ENCODE assay signal across 10 cellular contexts in the genomic region with DNA sequence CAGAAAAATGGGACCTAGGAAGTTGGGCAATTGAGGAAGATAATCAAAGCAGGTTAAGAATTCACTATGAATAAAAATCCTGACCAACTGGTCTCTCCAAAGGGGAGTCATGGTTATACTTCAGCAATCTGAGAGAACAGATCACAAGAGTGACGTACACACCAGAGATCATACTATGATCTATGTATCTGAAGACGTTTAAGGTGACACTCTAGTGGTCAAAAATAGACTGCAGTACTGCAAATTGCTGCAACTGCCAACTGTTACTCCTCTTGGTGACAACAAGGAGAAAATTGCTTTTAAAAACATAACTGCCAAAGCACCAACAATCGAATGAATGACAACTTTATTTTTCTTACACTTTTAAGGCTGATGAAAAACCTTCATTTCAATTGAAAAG. TPM values are rescaled to one million over a fixed set of nuclear protein-coding genes. Genes with fewer than 3 reads are reported as not detected.
DNase-seq lines count a peak whose midpoint lies in the region; ATAC-seq, FAIRE-seq and TF ChIP-seq lines count a peak whose summit lies in the region.
"Had no signal": no experiment of that assay in that cellular context is flagged by ENCODE, and none has a peak within 500 bp of the region (broad histone marks: within the 10 kb centered on the region; RNA-seq: fewer than 3 reads in every experiment).

No MANE protein-coding gene starts in this region.

- peak; percentile 6 for FAIRE-seq in K562 (lab: Jason Lieb, UNC)
- FAIRE-seq: islet of Langerhans had no signal

- H3K36me3 ChIP-seq in K562 (ENCODE audit: control insufficient read depth, insufficient read depth, low read length) (peaks cover 68% of the 10 kb centered on the region), neural cell (ENCODE audit: insufficient read depth, low read length) (no peaks in the 10 kb centered on the region), gastroesophageal sphincter (peaks cover 0 to 66% of the 10 kb centered on the region in 2 donors), right atrium auricular region (peaks cover 33% of the 10 kb centered on the region)

- peak; percentile 30 to 48 (median 41); a peak in 4 of 6 replicates for TF ChIP-seq CTCF in K562 (IDR thresholded peaks at IDR 0.05 in 2 of 3, conservative IDR thresholded peaks at IDR 0.05 in 1 of 3; ENCODE audit: insufficient read depth in 2 of 3, low read depth in 1 of 3, low read length in 3 of 3)
- TF ChIP-seq CTCF in neural cell (IDR thresholded peaks at IDR 0.05; ENCODE audit: poor library complexity, severe bottlenecking): peak; percentile 38
- TF ChIP-seq CTCF in gastroesophageal sphincter (IDR thresholded peaks at IDR 0.05): peak in 2 of 4 experiments; percentile 31 to 41
- TF ChIP-seq CTCF in right atrium auricular region (IDR thresholded peaks at IDR 0.05): peak in 1 of 2 donors; percentile 42

- ATAC-seq in K562 (peak; percentile 28), gastroesophageal sphincter (no peak), HG03565 (IDR thresholded peaks at IDR 0.05; ENCODE audit: unreplicated experiment) (no peak)

- no peak overlapping the region for H3K4me2 ChIP-seq in K562 (ENCODE audit: insufficient read depth, low read length)
- H3K4me2 ChIP-seq in neural cell (ENCODE audit: low read length): no peak overlapping the region

- H3K27ac ChIP-seq in K562 (ENCODE audit: extremely low read depth, low read depth, low read length) (peak overlapping the region; percentile 32; the same call in 1 of the 3 replicates), neural cell (ENCODE audit: low read length) (no peak overlapping the region), gastroesophageal sphincter (no peak overlapping the region), right atrium auricular region (no peak overlapping the region)

- TF ChIP-seq EP300 in K562 (IDR thresholded peaks at IDR 0.05; ENCODE audit: low read length): no peak
- TF ChIP-seq EP300 in neural cell (conservative IDR thresholded peaks at IDR 0.05; ENCODE audit: poor library complexity, severe bottlenecking): no peak
- no peak for TF ChIP-seq EP300 in gastroesophageal sphincter (IDR thresholded peaks at IDR 0.05)

- no peaks in the 10 kb centered on the region for H3K9me2 ChIP-seq in neural cell (ENCODE audit: insufficient read depth, low read length)

- 50% methylated on average over 3 of the region's 3 CpGs for WGBS in K562 (ENCODE audit: insufficient coverage, low coverage, missing lambda C conversion rate)
- WGBS in gastroesophageal sphincter (ENCODE audit: low coverage in 1 of 2), 2 donors: 43 to 54% methylated on average over 3 of the region's 3 CpGs

- H3K79me2 ChIP-seq in K562 (ENCODE audit: control insufficient read depth, insufficient read depth, low read length) (peaks cover 91% of the 10 kb centered on the region), neural cell (replicated peaks; ENCODE audit: insufficient read depth, low read length) (peaks cover 36% of the 10 kb centered on the region)

- POLR2A ChIA-PET in K562 (lab: Yijun Ruan, JAX): no interaction called here

- H3K27me3 ChIP-seq in K562 (ENCODE audit: control insufficient read depth in 2 of 2, insufficient read depth in 2 of 2, low read length in 2 of 2) (no peaks in the 10 kb centered on the region), neural cell (ENCODE audit: insufficient read depth, low read depth, low read length) (no peaks in the 10 kb centered on the region), gastroesophageal sphincter (no peaks in the 10 kb centered on the region), right atrium auricular region (no peaks in the 10 kb centered on the region)

- in situ Hi-C loops in K562 (cut with MboI): no loop called here

- H3K9me3 ChIP-seq in K562 (replicated peaks; ENCODE audit: control insufficient read depth, insufficient read depth, low read depth, low read length) (no peaks in the 10 kb centered on the region), neural cell (ENCODE audit: low read length) (no peaks in the 10 kb centered on the region), gastroesophageal sphincter (no peaks in the 10 kb centered on the region), right atrium auricular region (no peaks in the 10 kb centered on the region)

- H3K9me1 ChIP-seq in K562 (ENCODE audit: control insufficient read depth, insufficient read depth, low read length): no peaks in the 10 kb centered on the region

- H3K4me3 ChIP-seq in Jurkat, Clone E6-1 (ENCODE audit: low read length): no peak overlapping the region
- H3K4me3 ChIP-seq in K562 (no peak overlapping the region), neural cell (ENCODE audit: low read length) (no peak overlapping the region), gastroesophageal sphincter (no peak overlapping the region), right atrium auricular region (no peak overlapping the region)

- no peaks in the 10 kb centered on the region for H3F3A ChIP-seq in neural cell (ENCODE audit: insufficient read depth, low read length, poor library complexity, severe bottlenecking)

- intact Hi-C loops in K562 (cut with micrococcal nuclease): no loop called here

- H3K4me1 ChIP-seq in K562 (replicated peaks in 1 of 2; ENCODE audit: control insufficient read depth in 2 of 2, insufficient read depth in 2 of 2, low read length in 2 of 2) (peaks cover 5 to 6% of the 10 kb centered on the region in 2 experiments; a peak in 4 of 5 replicates), gastroesophageal sphincter (peaks cover 0 to 24% (median 11%) of the 10 kb centered on the region in 3 donors), right atrium auricular region (peaks cover 0 to 13% of the 10 kb centered on the region in 2 donors)

- no peaks in the 10 kb centered on the region for H4K20me1 ChIP-seq in K562 (replicated peaks; ENCODE audit: control insufficient read depth, insufficient read depth, low read length)
- H4K20me1 ChIP-seq in neural cell (ENCODE audit: insufficient read depth): no peaks in the 10 kb centered on the region

- DNase-seq in SIG-M5 treated with dmso at 0.1 percent for 504 hours (lab: John Stamatoyannopoulos, UW; ENCODE audit: unreplicated experiment) (peak; percentile 71), SIG-M5 (lab: John Stamatoyannopoulos, UW) (no peak), K562 (ENCODE audit: extremely low read depth in 1 of 4, low spot score in 3 of 4) (peak; percentile 33 to 40 (median 37)), right atrium auricular region (ENCODE audit: low spot score) (no peak)
- peak; percentile 47 for DNase-seq in Jurkat, Clone E6-1 (ENCODE audit: low read depth, low spot score)
- DNase-seq: activated CD4-positive, alpha-beta T cell treated with anti-CD3 and anti-CD28 coated beads, Interleukin-2, amount 10 ng/mL, durations not matched to agents 7 days and 5 days had no signal

- no peak overlapping the region for H3K9ac ChIP-seq in K562 (ENCODE audit: insufficient read depth in 1 of 2, low read depth in 2 of 2, low read length in 2 of 2)
- H3K9ac ChIP-seq in neural cell (ENCODE audit: low read length): no peak overlapping the region

- H2AFZ ChIP-seq in K562 (ENCODE audit: low read depth, low read length): no peak overlapping the region
- no peak overlapping the region for H2AFZ ChIP-seq in neural cell (ENCODE audit: low read depth, low read length)

- TF ChIP-seq POLR2A in K562 (conservative IDR thresholded peaks at IDR 0.05) (no peak), gastroesophageal sphincter (IDR thresholded peaks at IDR 0.05) (no peak)

- CTCF ChIA-PET in K562 (lab: Yijun Ruan, JAX; ENCODE audit: low intra/inter-chr PET ratio): interaction anchor here (0.5 kb wide), 1 partner anchor 256 kb away, joined by 4 read pairs; no protein-coding TSS in a partner anchor

- peak in 1 of 2 experiments; percentile 22; a peak in 2 of 4 replicates for TF ChIP-seq RAD21 in K562 (CRISPR knock-in tag; conservative IDR thresholded peaks at IDR 0.05 in 1 of 2, IDR thresholded peaks at IDR 0.05 in 1 of 2)
- no peak for TF ChIP-seq RAD21 in neural cell (conservative IDR thresholded peaks at IDR 0.05)

- no TSS peak for BruUV-seq in K562 (replicated peaks; lab: Mats Ljungman, UMichigan)

RNA-seq across cellular contexts. Expression of gene AK6, which starts 4.9 kb away (rescaled TPM):
- polyA plus RNA-seq in Jurkat, Clone E6-1 (2012; ENCODE audit: insufficient read depth, insufficient read length): 130 TPM
- total RNA-seq in K562 (2011; cell fraction: chromatin; rRNA removed; ENCODE audit: low replicate concordance): 10.6 and 34.7 TPM in 2 replicates
- total RNA-seq in K562 (2011; cell fraction: nucleolus; rRNA removed): 6.2 and 7.0 TPM in 2 replicates
- total RNA-seq in K562 (2011; cell fraction: nucleoplasm; rRNA removed): 16.5 and 19.5 TPM in 2 replicates
- total RNA-seq in K562 (2014; rRNA removed): 84.2 and 107 TPM in 2 replicates
- total RNA-seq in K562 (2014; rRNA removed; fragmentation: Illumina TruSeq; extraction: Trizol): 176 and 197 TPM in 2 replicates
- 103 and 110 TPM in 2 replicates for total RNA-seq in K562 (2015; rRNA removed; fragmentation: Illumina TruSeq; extraction: Trizol)
- total RNA-seq in K562 (2021): 84.6 and 93.9 TPM in 2 replicates
- 95.7 and 151 TPM in 2 replicates for polyA plus RNA-seq in K562 (2011; rRNA removed)
- 9.2 and 23.2 TPM in 2 replicates for polyA plus RNA-seq in K562 (2011; cell fraction: cytosol; rRNA removed)
- polyA plus RNA-seq in K562 (2011; cell fraction: nucleus; rRNA removed): 11.3 and 23.7 TPM in 2 replicates
- 106 and 223 TPM in 2 replicates for polyA plus RNA-seq in K562 (2012)
- polyA plus RNA-seq in K562 (2014; fragmentation: Illumina TruSeq; extraction: Trizol): 125 and 128 TPM in 2 replicates
- 100 to 1,000 TPM; 613 to 669 TPM for polyA plus RNA-seq in K562 (2014; fragmentation: Nextera tagmentation; extraction: Ambion mirVana)
- polyA plus RNA-seq in K562 (2014; rRNA removed): 143 and 173 TPM in 2 replicates
- 93.0 and 94.2 TPM in 2 replicates for polyA minus RNA-seq in K562 (2011; rRNA and poly(A)+ RNA removed)
- polyA minus RNA-seq in K562 (2011; cell fraction: cytosol; rRNA and poly(A)+ RNA removed): 19.6 and 30.9 TPM in 2 replicates
- 7.1 and 15.8 TPM in 2 replicates for polyA minus RNA-seq in K562 (2011; cell fraction: nucleus; rRNA and poly(A)+ RNA removed)
- 91.0 and 93.5 TPM in 2 replicates for polyA plus RNA-seq in neural cell
- polyA minus RNA-seq in neural cell: 21.7 and 25.0 TPM in 2 replicates
- total RNA-seq in gastroesophageal sphincter: 10 to 100 TPM; 12.9 to 32.6 (median 28.4) TPM
- 10 to 100 TPM; 14.5 to 15.7 TPM for total RNA-seq in right atrium auricular region

RNA-seq across cellular contexts. Expression of gene TAF9, which starts 4.9 kb away (rescaled TPM):
- 174 TPM for polyA plus RNA-seq in Jurkat, Clone E6-1 (2012; ENCODE audit: insufficient read depth, insufficient read length)
- 59.1 and 122 TPM in 2 replicates for total RNA-seq in K562 (2011; cell fraction: chromatin; rRNA removed; ENCODE audit: low replicate concordance)
- total RNA-seq in K562 (2011; cell fraction: nucleolus; rRNA removed): 48.5 and 54.9 TPM in 2 replicates
- total RNA-seq in K562 (2011; cell fraction: nucleoplasm; rRNA removed): 94.4 and 156 TPM in 2 replicates
- 131 and 134 TPM in 2 replicates for total RNA-seq in K562 (2014; rRNA removed)
- 177 and 197 TPM in 2 replicates for total RNA-seq in K562 (2014; rRNA removed; fragmentation: Illumina TruSeq; extraction: Trizol)
- total RNA-seq in K562 (2015; rRNA removed; fragmentation: Illumina TruSeq; extraction: Trizol): 195 and 207 TPM in 2 replicates
- 119 and 124 TPM in 2 replicates for total RNA-seq in K562 (2021)
- 248 and 338 TPM in 2 replicates for polyA plus RNA-seq in K562 (2011; rRNA removed)
- polyA plus RNA-seq in K562 (2011; cell fraction: cytosol; rRNA removed): 148 and 207 TPM in 2 replicates
- 74.9 and 128 TPM in 2 replicates for polyA plus RNA-seq in K562 (2011; cell fraction: nucleus; rRNA removed)
- 153 and 163 TPM in 2 replicates for polyA plus RNA-seq in K562 (2012)
- polyA plus RNA-seq in K562 (2014; fragmentation: Illumina TruSeq; extraction: Trizol): 257 and 310 TPM in 2 replicates
- 100 to 1,000 TPM; 519 to 566 TPM for polyA plus RNA-seq in K562 (2014; fragmentation: Nextera tagmentation; extraction: Ambion mirVana)
- 188 and 189 TPM in 2 replicates for polyA plus RNA-seq in K562 (2014; rRNA removed)
- polyA minus RNA-seq in K562 (2011; rRNA and poly(A)+ RNA removed): 197 and 219 TPM in 2 replicates
- 41.5 and 56.1 TPM in 2 replicates for polyA minus RNA-seq in K562 (2011; cell fraction: cytosol; rRNA and poly(A)+ RNA removed)
- polyA minus RNA-seq in K562 (2011; cell fraction: nucleus; rRNA and poly(A)+ RNA removed): 41.3 and 73.9 TPM in 2 replicates
- 197 and 201 TPM in 2 replicates for polyA plus RNA-seq in neural cell
- 85.5 and 105 TPM in 2 replicates for polyA minus RNA-seq in neural cell
- 10 to 100 TPM; 30.4 to 40.9 (median 39.9) TPM for total RNA-seq in gastroesophageal sphincter
- total RNA-seq in right atrium auricular region: 10 to 100 TPM; 35.2 to 41.5 TPM

RNA-seq across cellular contexts. Expression of gene RAD17, which starts 5.2 kb away (rescaled TPM):
- polyA plus RNA-seq in Jurkat, Clone E6-1 (2012; ENCODE audit: insufficient read depth, insufficient read length): 51.4 TPM
- total RNA-seq in K562 (2011; cell fraction: chromatin; rRNA removed; ENCODE audit: low replicate concordance): 56.1 and 66.3 TPM in 2 replicates
- total RNA-seq in K562 (2011; cell fraction: nucleolus; rRNA removed): 61.0 and 79.1 TPM in 2 replicates
- total RNA-seq in K562 (2011; cell fraction: nucleoplasm; rRNA removed): 59.5 and 63.1 TPM in 2 replicates
- 21.1 and 36.7 TPM in 2 replicates for total RNA-seq in K562 (2014; rRNA removed)
- 40.1 and 41.9 TPM in 2 replicates for total RNA-seq in K562 (2014; rRNA removed; fragmentation: Illumina TruSeq; extraction: Trizol)
- total RNA-seq in K562 (2015; rRNA removed; fragmentation: Illumina TruSeq; extraction: Trizol): 33.6 and 40.7 TPM in 2 replicates
- total RNA-seq in K562 (2021): 32.9 and 35.2 TPM in 2 replicates
- 45.2 and 47.2 TPM in 2 replicates for polyA plus RNA-seq in K562 (2011; rRNA removed)
- polyA plus RNA-seq in K562 (2011; cell fraction: cytosol; rRNA removed): 15.7 and 17.9 TPM in 2 replicates
- polyA plus RNA-seq in K562 (2011; cell fraction: nucleus; rRNA removed): 44.1 and 52.9 TPM in 2 replicates
- 20.4 and 31.9 TPM in 2 replicates for polyA plus RNA-seq in K562 (2012)
- 40.9 and 50.1 TPM in 2 replicates for polyA plus RNA-seq in K562 (2014; fragmentation: Illumina TruSeq; extraction: Trizol)
- polyA plus RNA-seq in K562 (2014; fragmentation: Nextera tagmentation; extraction: Ambion mirVana): 10 to 100 TPM; 25.6 to 44.4 TPM
- 35.6 and 39.0 TPM in 2 replicates for polyA plus RNA-seq in K562 (2014; rRNA removed)
- 35.0 and 43.2 TPM in 2 replicates for polyA minus RNA-seq in K562 (2011; rRNA and poly(A)+ RNA removed)
- 13.5 and 18.0 TPM in 2 replicates for polyA minus RNA-seq in K562 (2011; cell fraction: cytosol; rRNA and poly(A)+ RNA removed)
- 45.4 and 55.8 TPM in 2 replicates for polyA minus RNA-seq in K562 (2011; cell fraction: nucleus; rRNA and poly(A)+ RNA removed)
- 51.8 and 54.8 TPM in 2 replicates for polyA plus RNA-seq in neural cell
- polyA minus RNA-seq in neural cell: 62.5 and 64.3 TPM in 2 replicates
- 10 to 100 TPM; 16.8 to 25.4 (median 18.5) TPM for total RNA-seq in gastroesophageal sphincter
- 10 to 100 TPM in 1 of 2 donors, 1 to 10 TPM in 1; 9.3 to 17.9 TPM for total RNA-seq in right atrium auricular region

RNA-seq across cellular contexts. Expression of gene CCDC125, which starts 31.8 kb away (rescaled TPM):
- 13.9 TPM for polyA plus RNA-seq in Jurkat, Clone E6-1 (2012; ENCODE audit: insufficient read depth, insufficient read length)
- 15.2 and 32.9 TPM in 2 replicates for total RNA-seq in K562 (2011; cell fraction: chromatin; rRNA removed; ENCODE audit: low replicate concordance)
- total RNA-seq in K562 (2011; cell fraction: nucleolus; rRNA removed): 7.9 and 8.3 TPM in 2 replicates
- total RNA-seq in K562 (2011; cell fraction: nucleoplasm; rRNA removed): 13.6 and 23.6 TPM in 2 replicates
- 3.1 and 4.7 TPM in 2 replicates for total RNA-seq in K562 (2014; rRNA removed)
- total RNA-seq in K562 (2014; rRNA removed; fragmentation: Illumina TruSeq; extraction: Trizol): 11.8 and 13.8 TPM in 2 replicates
- total RNA-seq in K562 (2015; rRNA removed; fragmentation: Illumina TruSeq; extraction: Trizol): 8.6 and 9.8 TPM in 2 replicates
- total RNA-seq in K562 (2021): 7.0 and 7.8 TPM in 2 replicates
- polyA plus RNA-seq in K562 (2011; rRNA removed): 7.0 and 9.2 TPM in 2 replicates
- polyA plus RNA-seq in K562 (2011; cell fraction: cytosol; rRNA removed): 1.6 and 2.6 TPM in 2 replicates
- polyA plus RNA-seq in K562 (2011; cell fraction: nucleus; rRNA removed): 4.3 and 6.1 TPM in 2 replicates
- polyA plus RNA-seq in K562 (2012): 6.6 and 8.3 TPM in 2 replicates
- 7.8 and 9.3 TPM in 2 replicates for polyA plus RNA-seq in K562 (2014; fragmentation: Illumina TruSeq; extraction: Trizol)
- polyA plus RNA-seq in K562 (2014; fragmentation: Nextera tagmentation; extraction: Ambion mirVana): 1 to 10 TPM; 6.6 to 6.9 TPM
- polyA plus RNA-seq in K562 (2014; rRNA removed): 5.9 and 6.3 TPM in 2 replicates
- polyA minus RNA-seq in K562 (2011; rRNA and poly(A)+ RNA removed): 13.6 and 16.0 TPM in 2 replicates
- 4.2 and 6.6 TPM in 2 replicates for polyA minus RNA-seq in K562 (2011; cell fraction: cytosol; rRNA and poly(A)+ RNA removed)
- polyA minus RNA-seq in K562 (2011; cell fraction: nucleus; rRNA and poly(A)+ RNA removed): 3.1 and 6.0 TPM in 2 replicates
- polyA plus RNA-seq in neural cell: 0.38 and 1.6 TPM in 2 replicates
- polyA minus RNA-seq in neural cell: 0.73 and 2.5 TPM in 2 replicates
- total RNA-seq in gastroesophageal sphincter: 1 to 10 TPM; 3.5 to 5.6 (median 4.0) TPM
- total RNA-seq in right atrium auricular region: 1 to 10 TPM; 2.7 to 2.8 TPM

RNA-seq across cellular contexts. Expression of gene MARVELD2, which starts 50.5 kb away (rescaled TPM):
- polyA plus RNA-seq in Jurkat, Clone E6-1 (2012; ENCODE audit: insufficient read depth, insufficient read length): not detected
- total RNA-seq in K562 (2011; cell fraction: chromatin; rRNA removed; ENCODE audit: low replicate concordance): 0.72 and 0.79 TPM in 2 replicates
- 0.33 and 0.92 TPM in 2 replicates for total RNA-seq in K562 (2011; cell fraction: nucleolus; rRNA removed)
- 0.69 and 0.95 TPM in 2 replicates for total RNA-seq in K562 (2011; cell fraction: nucleoplasm; rRNA removed)
- total RNA-seq in K562 (2014; rRNA removed): 0.08 TPM in 1 of 2 replicates, not detected in the other
- total RNA-seq in K562 (2014; rRNA removed; fragmentation: Illumina TruSeq; extraction: Trizol): 0.04 and 0.13 TPM in 2 replicates
- total RNA-seq in K562 (2015; rRNA removed; fragmentation: Illumina TruSeq; extraction: Trizol): 0.29 and 0.30 TPM in 2 replicates
- total RNA-seq in K562 (2021): 0.09 and 0.13 TPM in 2 replicates
- polyA plus RNA-seq in K562 (2011; rRNA removed): 0.05 and 0.21 TPM in 2 replicates
- 0.07 TPM in 1 of 2 replicates, not detected in the other for polyA plus RNA-seq in K562 (2011; cell fraction: cytosol; rRNA removed)
- polyA plus RNA-seq in K562 (2011; cell fraction: nucleus; rRNA removed): 0.20 and 0.34 TPM in 2 replicates
- 0.03 and 0.08 TPM in 2 replicates for polyA plus RNA-seq in K562 (2012)
- polyA plus RNA-seq in K562 (2014; fragmentation: Illumina TruSeq; extraction: Trizol): 0.03 TPM in 2 replicates
- under 1 TPM in 1 of 2 experiments, not detected in 1; 0.03 TPM for polyA plus RNA-seq in K562 (2014; fragmentation: Nextera tagmentation; extraction: Ambion mirVana)
- polyA plus RNA-seq in K562 (2014; rRNA removed): 0.07 TPM in 1 of 2 replicates, not detected in the other
- 0.25 and 0.54 TPM in 2 replicates for polyA minus RNA-seq in K562 (2011; rRNA and poly(A)+ RNA removed)
- polyA minus RNA-seq in K562 (2011; cell fraction: cytosol; rRNA and poly(A)+ RNA removed): not detected in 2 replicates
- 0.40 and 0.56 TPM in 2 replicates for polyA minus RNA-seq in K562 (2011; cell fraction: nucleus; rRNA and poly(A)+ RNA removed)
- 0.56 TPM in 1 of 2 replicates, not detected in the other for polyA plus RNA-seq in neural cell
- polyA minus RNA-seq in neural cell: 0.23 TPM in 1 of 2 replicates, not detected in the other
- total RNA-seq in gastroesophageal sphincter: 1 to 10 TPM in 3 of 4 donors, under 1 TPM in 1; 0.81 to 6.3 (median 1.9) TPM
- total RNA-seq in right atrium auricular region: 1 to 10 TPM; 1.6 to 2.3 TPM

Comparison
In these comparisons a context has a peak if more than half of its experiments do, and no peak if none do; other contexts are left out.
1. DNase-seq: peak in SIG-M5 treated with dmso at 0.1 percent for 504 hours (single experiment), Jurkat, Clone E6-1 (single experiment) and K562 (4 of 4); none in SIG-M5 (single experiment) and right atrium auricular region (single experiment).